27 cellular contexts compared by ENCODE assay signal in the genomic region with DNA sequence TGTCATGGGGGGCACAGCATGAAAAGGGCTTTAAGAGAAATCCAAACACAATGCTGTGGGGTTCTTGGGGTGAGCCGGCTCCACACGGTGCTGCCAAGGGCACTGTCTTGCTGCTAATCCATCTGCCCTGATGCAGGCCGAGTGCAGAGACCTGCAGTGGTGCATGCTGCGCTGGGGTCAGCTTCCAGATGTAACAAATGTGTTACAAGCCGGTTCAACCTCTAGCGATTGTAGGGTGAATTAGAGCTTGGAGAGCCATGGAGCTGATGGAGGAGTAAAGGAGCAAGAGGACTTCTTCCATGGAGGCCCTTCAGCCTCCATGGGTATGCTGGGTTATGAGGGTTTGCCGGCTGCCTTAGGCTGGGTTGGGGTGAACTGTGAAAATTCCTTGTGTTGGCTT.
"Had no signal": no experiment of that assay in that cellular context is flagged by ENCODE, and none has a peak within 500 bp of the region (broad histone marks: within the 10 kb centered on the region; RNA-seq: fewer than 3 reads in every experiment).

No MANE protein-coding gene starts in this region.

- DNase-seq: activated CD4-positive, alpha-beta memory T cell treated with anti-CD3 and anti-CD28 coated beads, Interleukin-2, amount 10 ng/mL, durations not matched to agents 7 days and 5 days; activated CD4-positive, alpha-beta T cell treated with anti-CD3 and anti-CD28 coated beads for 1 hour; activated CD4-positive, alpha-beta T cell treated with anti-CD3 and anti-CD28 coated beads for 4 hours; activated CD4-positive, alpha-beta T cell treated with anti-CD3 and anti-CD28 coated beads, Interleukin-2, amount 10 ng/mL, durations not matched to agents 7 days and 5 days; activated CD4-positive, alpha-beta T cell treated with anti-CD3 and anti-CD28 coated beads, Interleukin-2, amount 50 U/mL, for 4 hours; activated CD8-positive, alpha-beta memory T cell treated with anti-CD3 and anti-CD28 coated beads, Interleukin-2, amount 50 U/mL, for 48 hours; activated gamma-delta T cell; activated naive CD4-positive, alpha-beta T cell; activated naive CD4-positive, alpha-beta T cell treated with anti-CD3 and anti-CD28 coated beads, Interleukin-2, amount 10 ng/mL, durations not matched to agents 7 days and 5 days; activated naive CD8-positive, alpha-beta T cell treated with anti-CD3 and anti-CD28 coated beads, Interleukin-2, amount 10 ng/mL, durations not matched to agents 7 days and 5 days; activated T-cell treated with anti-CD3 and anti-CD28 coated beads for 4 hours; activated T-cell treated with anti-CD3 and anti-CD28 coated beads, Interleukin-2, amount 50 U/mL, for 24 hours; activated T-cell treated with anti-CD3 and anti-CD28 coated beads, Interleukin-2, amount 50 U/mL, for 72 hours; brain microvascular endothelial cell; cortex of kidney; dermis blood vessel endothelial cell; effector CD4-positive, alpha-beta T cell; effector memory CD8-positive, alpha-beta T cell; erythroblast; foreskin keratinocyte; gastrocnemius medialis; glutamatergic neuron; heart left ventricle; T-helper 2 cell had no signal

- ATAC-seq: activated naive CD4-positive, alpha-beta T cell treated with anti-CD3 and anti-CD28 coated beads, Interleukin-2, amount 50 U/mL, for 72 hours; activated T-cell treated with anti-CD3 and anti-CD28 coated beads, Interleukin-2, amount 50 U/mL, for 72 hours; effector memory CD8-positive, alpha-beta T cell; foreskin keratinocyte; gastrocnemius medialis; heart left ventricle had no signal

- H3K27ac Mint-ChIP-seq: activated CD4-positive, alpha-beta memory T cell treated with anti-CD3 and anti-CD28 coated beads, Interleukin-2, amount 10 ng/mL, durations not matched to agents 7 days and 5 days; activated CD4-positive, alpha-beta T cell treated with anti-CD3 and anti-CD28 coated beads, Interleukin-2, amount 10 ng/mL, durations not matched to agents 7 days and 5 days; activated naive CD4-positive, alpha-beta T cell treated with anti-CD3 and anti-CD28 coated beads, Interleukin-2, amount 10 ng/mL, durations not matched to agents 7 days and 5 days; activated naive CD4-positive, alpha-beta T cell treated with anti-CD3 and anti-CD28 coated beads, Interleukin-2, amount 50 U/mL, for 72 hours; activated naive CD8-positive, alpha-beta T cell treated with anti-CD3 and anti-CD28 coated beads, Interleukin-2, amount 10 ng/mL, durations not matched to agents 7 days and 5 days; activated T-cell treated with anti-CD3 and anti-CD28 coated beads, Interleukin-2, amount 50 U/mL, for 24 hours; activated T-cell treated with anti-CD3 and anti-CD28 coated beads, Interleukin-2, amount 50 U/mL, for 72 hours; effector memory CD8-positive, alpha-beta T cell had no signal

- H3K27me3 Mint-ChIP-seq: activated CD4-positive, alpha-beta memory T cell treated with anti-CD3 and anti-CD28 coated beads, Interleukin-2, amount 10 ng/mL, durations not matched to agents 7 days and 5 days; activated CD4-positive, alpha-beta T cell treated with anti-CD3 and anti-CD28 coated beads, Interleukin-2, amount 10 ng/mL, durations not matched to agents 7 days and 5 days; activated naive CD4-positive, alpha-beta T cell treated with anti-CD3 and anti-CD28 coated beads, Interleukin-2, amount 10 ng/mL, durations not matched to agents 7 days and 5 days; activated naive CD8-positive, alpha-beta T cell treated with anti-CD3 and anti-CD28 coated beads, Interleukin-2, amount 10 ng/mL, durations not matched to agents 7 days and 5 days; activated T-cell treated with anti-CD3 and anti-CD28 coated beads, Interleukin-2, amount 50 U/mL, for 24 hours had no signal

- H3K4me3 Mint-ChIP-seq: activated CD4-positive, alpha-beta memory T cell treated with anti-CD3 and anti-CD28 coated beads, Interleukin-2, amount 10 ng/mL, durations not matched to agents 7 days and 5 days; activated CD4-positive, alpha-beta T cell treated with anti-CD3 and anti-CD28 coated beads, Interleukin-2, amount 10 ng/mL, durations not matched to agents 7 days and 5 days; activated naive CD4-positive, alpha-beta T cell treated with anti-CD3 and anti-CD28 coated beads, Interleukin-2, amount 10 ng/mL, durations not matched to agents 7 days and 5 days; activated naive CD8-positive, alpha-beta T cell treated with anti-CD3 and anti-CD28 coated beads, Interleukin-2, amount 10 ng/mL, durations not matched to agents 7 days and 5 days; activated T-cell treated with anti-CD3 and anti-CD28 coated beads, Interleukin-2, amount 50 U/mL, for 24 hours; activated T-cell treated with anti-CD3 and anti-CD28 coated beads, Interleukin-2, amount 50 U/mL, for 72 hours; central memory CD8-positive, alpha-beta T cell; effector memory CD8-positive, alpha-beta T cell had no signal

- H3K27ac ChIP-seq: brain microvascular endothelial cell, esophagus muscularis mucosa, foreskin keratinocyte, gastrocnemius medialis, heart left ventricle had no signal

- H3K36me3 ChIP-seq: brain microvascular endothelial cell, esophagus muscularis mucosa, gastrocnemius medialis, heart left ventricle had no signal

- H3K4me1 ChIP-seq: esophagus muscularis mucosa, foreskin keratinocyte, gastrocnemius medialis, heart left ventricle had no signal

- H3K4me3 ChIP-seq: esophagus muscularis mucosa, gastrocnemius medialis, heart left ventricle had no signal

- H3K36me3 Mint-ChIP-seq: activated naive CD4-positive, alpha-beta T cell treated with anti-CD3 and anti-CD28 coated beads, Interleukin-2, amount 10 ng/mL, durations not matched to agents 7 days and 5 days; activated naive CD4-positive, alpha-beta T cell treated with anti-CD3 and anti-CD28 coated beads, Interleukin-2, amount 50 U/mL, for 72 hours; activated naive CD8-positive, alpha-beta T cell treated with anti-CD3 and anti-CD28 coated beads, Interleukin-2, amount 10 ng/mL, durations not matched to agents 7 days and 5 days had no signal

- H3K9me3 Mint-ChIP-seq: activated CD4-positive, alpha-beta memory T cell treated with anti-CD3 and anti-CD28 coated beads, Interleukin-2, amount 10 ng/mL, durations not matched to agents 7 days and 5 days had no signal

- H3K9me3 ChIP-seq: gastrocnemius medialis had no signal

- H3K4me1 Mint-ChIP-seq: activated CD4-positive, alpha-beta memory T cell treated with anti-CD3 and anti-CD28 coated beads, Interleukin-2, amount 10 ng/mL, durations not matched to agents 7 days and 5 days; activated CD4-positive, alpha-beta T cell treated with anti-CD3 and anti-CD28 coated beads, Interleukin-2, amount 10 ng/mL, durations not matched to agents 7 days and 5 days; activated naive CD4-positive, alpha-beta T cell treated with anti-CD3 and anti-CD28 coated beads, Interleukin-2, amount 10 ng/mL, durations not matched to agents 7 days and 5 days; activated naive CD8-positive, alpha-beta T cell treated with anti-CD3 and anti-CD28 coated beads, Interleukin-2, amount 10 ng/mL, durations not matched to agents 7 days and 5 days; central memory CD8-positive, alpha-beta T cell had no signal

- H3K27me3 ChIP-seq: brain microvascular endothelial cell, esophagus muscularis mucosa, foreskin keratinocyte, gastrocnemius medialis, heart left ventricle had no signal
